8 cellular contexts compared by ENCODE assay signal in genomic region chr2:46915811-46916630, GRCh38.
A peak's percentile ranks its signal among the peaks of the same experiment; 100 is the strongest.
DNase-seq lines count a peak whose midpoint lies in the region; TF ChIP-seq lines count a peak whose summit lies in the region.

No MANE protein-coding gene starts in this region.

- peak overlapping the region; percentile 96 for H3K27ac Mint-ChIP-seq in nephron progenitor cell
- H3K27ac Mint-ChIP-seq in stimulated activated naive CD8-positive, alpha-beta T cell treated with anti-CD3 and anti-CD28 coated beads, Interleukin-15, Interleukin-2, amounts not matched to agents 100 ng/mL and 50 ng/mL, for 24 hours: peak overlapping the region; percentile 71

- peaks cover 47% of the 10 kb centered on the region for H3K4me1 Mint-ChIP-seq in nephron progenitor cell
- peaks cover 56% of the 10 kb centered on the region for H3K4me1 Mint-ChIP-seq in stimulated activated naive CD8-positive, alpha-beta T cell treated with anti-CD3 and anti-CD28 coated beads, Interleukin-15, Interleukin-2, amounts not matched to agents 100 ng/mL and 50 ng/mL, for 24 hours (ENCODE audit: low read depth)

- peak overlapping the region; percentile 97 for H3K4me3 Mint-ChIP-seq in nephron progenitor cell
- H3K4me3 Mint-ChIP-seq in stimulated activated naive CD8-positive, alpha-beta T cell treated with anti-CD3 and anti-CD28 coated beads, Interleukin-15, Interleukin-2, amounts not matched to agents 100 ng/mL and 50 ng/mL, for 24 hours: peak overlapping the region; percentile 92

- no peaks in the 10 kb centered on the region for H3K9me3 Mint-ChIP-seq in nephron progenitor cell
- H3K9me3 Mint-ChIP-seq in stimulated activated naive CD8-positive, alpha-beta T cell treated with anti-CD3 and anti-CD28 coated beads, Interleukin-15, Interleukin-2, amounts not matched to agents 100 ng/mL and 50 ng/mL, for 24 hours: no peaks in the 10 kb centered on the region

- peaks cover 25% of the 10 kb centered on the region for H3K36me3 Mint-ChIP-seq in nephron progenitor cell (ENCODE audit: low read depth)
- H3K36me3 Mint-ChIP-seq in stimulated activated naive CD8-positive, alpha-beta T cell treated with anti-CD3 and anti-CD28 coated beads, Interleukin-15, Interleukin-2, amounts not matched to agents 100 ng/mL and 50 ng/mL, for 24 hours (ENCODE audit: low read depth): peaks cover 24% of the 10 kb centered on the region

- DNase-seq in ELF-1 (ENCODE audit: low read depth, low spot score) (peak; percentile 94), GOT3 (lab: John Stamatoyannopoulos, UW) (peak; percentile 65), Kasumi-1 (lab: John Stamatoyannopoulos, UW) (peak; percentile 79 to 86), RPMI8226 (peak; percentile 91), fibroblast of the conjunctiva (ENCODE audit: low read depth) (peak; percentile 72), nephron progenitor cell (peak; percentile 82)
- peak; percentile 74 for DNase-seq in activated effector memory CD4-positive, alpha-beta T cell treated with Interleukin-2 at 50 U/mL for 16 hours

- H3K27me3 Mint-ChIP-seq in nephron progenitor cell (ENCODE audit: low read depth, poor library complexity): no peaks in the 10 kb centered on the region
- H3K27me3 Mint-ChIP-seq in stimulated activated naive CD8-positive, alpha-beta T cell treated with anti-CD3 and anti-CD28 coated beads, Interleukin-15, Interleukin-2, amounts not matched to agents 100 ng/mL and 50 ng/mL, for 24 hours: no peaks in the 10 kb centered on the region

- no peak for TF ChIP-seq CTCF in nephron progenitor cell (IDR thresholded peaks at IDR 0.05)

Comparison
In these comparisons a context has a peak if more than half of its experiments do, and no peak if none do; other contexts are left out.
1. Peak in every context shown above with its lines: DNase-seq.